Comparison of ENCODE assay signal across 22 cellular contexts in genomic region chr17:14112407-14112806, GRCh38.
"Had no signal": no experiment of that assay in that cellular context is flagged by ENCODE, and none has a peak within 500 bp of the region (broad histone marks: within the 10 kb centered on the region; RNA-seq: fewer than 3 reads in every experiment).

No MANE protein-coding gene starts in this region.

- H3K4me3 Mint-ChIP-seq: immature natural killer cell; mesothelial cell of epicardium; naive thymus-derived CD8-positive, alpha-beta T cell; nephron progenitor cell; stimulated activated effector memory CD8-positive, alpha-beta T cell treated with anti-CD3 and anti-CD28 coated beads, Interleukin-12 subunit alpha, Interleukin-12 subunit beta, amount 100 ng/mL, for 72 hours; type B pancreatic cell had no signal

- H3K27me3 Mint-ChIP-seq: naive thymus-derived CD8-positive, alpha-beta T cell; type B pancreatic cell had no signal

- H3K36me3 ChIP-seq: prostate gland, right atrium auricular region, stomach, thyroid gland had no signal

- H3K4me3 ChIP-seq: dorsolateral prefrontal cortex, prostate gland, right atrium auricular region, stomach, thyroid gland had no signal

- H3K4me1 ChIP-seq: prostate gland had no signal

- ATAC-seq: naive thymus-derived CD8-positive, alpha-beta T cell; sciatic nerve; stimulated activated effector memory CD8-positive, alpha-beta T cell treated with anti-CD3 and anti-CD28 coated beads, Interleukin-12 subunit alpha, Interleukin-12 subunit beta, amount 100 ng/mL, for 72 hours had no signal

- DNase-seq: dorsolateral prefrontal cortex; effector CD4-positive, alpha-beta T cell; hypothalamus; immature natural killer cell; islet precursor cell; kidney glomerular epithelial cell; mesenchymal stem cell; naive thymus-derived CD8-positive, alpha-beta T cell; nephron progenitor cell; nucleus accumbens; stimulated activated CD4-positive, alpha-beta T cell treated with anti-CD3 and anti-CD28 coated beads, Interleukin-2, amount 100 ng/mL, for 24 hours; stimulated activated CD4-positive, alpha-beta T cell treated with anti-CD3 and anti-CD28 coated beads, Interleukin-4, amount 100 ng/mL, for 24 hours; stimulated activated naive CD4-positive, alpha-beta T cell treated with Interleukin-2 at 50 U/mL for 16 hours; stomach; thyroid gland had no signal

- FAIRE-seq: frontal cortex had no signal

- H3K27ac Mint-ChIP-seq: mesothelial cell of epicardium; nephron progenitor cell; stimulated activated effector memory CD8-positive, alpha-beta T cell treated with anti-CD3 and anti-CD28 coated beads, Interleukin-12 subunit alpha, Interleukin-12 subunit beta, amount 100 ng/mL, for 72 hours; type B pancreatic cell had no signal

- H3K9me3 Mint-ChIP-seq: immature natural killer cell; stimulated activated effector memory CD8-positive, alpha-beta T cell treated with anti-CD3 and anti-CD28 coated beads, Interleukin-12 subunit alpha, Interleukin-12 subunit beta, amount 100 ng/mL, for 72 hours had no signal

- H3K27me3 ChIP-seq: dorsolateral prefrontal cortex, right atrium auricular region, stomach, thyroid gland had no signal

- H3K27ac ChIP-seq: dorsolateral prefrontal cortex, prostate gland, right atrium auricular region, stomach, thyroid gland had no signal

- H3K36me3 Mint-ChIP-seq: stimulated activated effector memory CD8-positive, alpha-beta T cell treated with anti-CD3 and anti-CD28 coated beads, Interleukin-12 subunit alpha, Interleukin-12 subunit beta, amount 100 ng/mL, for 72 hours had no signal

- H3K9me3 ChIP-seq: prostate gland, right atrium auricular region, stomach, thyroid gland had no signal
